24 cellular contexts compared by ENCODE assay signal in genomic region chr15:55859681-55860080, GRCh38.
"Had no signal": no experiment of that assay in that cellular context is flagged by ENCODE, and none has a peak within 500 bp of the region (broad histone marks: within the 10 kb centered on the region; RNA-seq: fewer than 3 reads in every experiment).

No MANE protein-coding gene starts in this region.

- H3K4me3 ChIP-seq: breast epithelium had no signal

- ATAC-seq: activated naive CD4-positive, alpha-beta T cell treated with anti-CD3 and anti-CD28 coated beads, Interleukin-2, amount 50 U/mL, for 72 hours; activated naive CD8-positive, alpha-beta T cell treated with anti-CD3 and anti-CD28 coated beads, Interleukin-2, amount 50 U/mL, for 24 hours; activated T-cell treated with anti-CD3 and anti-CD28 coated beads, Interleukin-2, amount 50 U/mL, for 4 hours; T-helper 17 cell had no signal

- DNase-seq: activated B cell treated with CpG ODN at 0.5 μM for 24 hours; activated CD4-positive, alpha-beta memory T cell treated with anti-CD3 and anti-CD28 coated beads for 36 hours; activated CD4-positive, alpha-beta T cell treated with anti-CD3 and anti-CD28 coated beads, Interleukin-2, amount 10 ng/mL, durations not matched to agents 7 days and 5 days; activated CD8-positive, alpha-beta memory T cell treated with anti-CD3 and anti-CD28 coated beads for 24 hours; activated effector memory CD4-positive, alpha-beta T cell treated with anti-CD3 and anti-CD28 coated beads, Interleukin-2, amount 50 U/mL, for 16 hours; activated naive CD4-positive, alpha-beta T cell treated with Interleukin-2 at 50 U/mL for 16 hours; activated naive CD8-positive, alpha-beta T cell treated with anti-CD3 and anti-CD28 coated beads, Interleukin-2, amount 50 U/mL, for 24 hours; activated T-cell treated with anti-CD3 and anti-CD28 coated beads, Interleukin-2, amount 50 U/mL, for 4 hours; amygdala; caudate nucleus; MM.1S; NCI-H1105; NCI-H1436; NCI-H1694 treated with DMSO at 0.1 percent for 48 hours; NCI-H2029 treated with DMSO at 0.1 percent for 48 hours; NCI-H345; NCI-H510A; NCI-H526 treated with DMSO at 0.1 percent for 48 hours; NCI-H82; SIG-M5; T-helper 17 cell; T-helper 9 cell had no signal
